Comparison of ENCODE assay signal across 28 cellular contexts in the genomic region with DNA sequence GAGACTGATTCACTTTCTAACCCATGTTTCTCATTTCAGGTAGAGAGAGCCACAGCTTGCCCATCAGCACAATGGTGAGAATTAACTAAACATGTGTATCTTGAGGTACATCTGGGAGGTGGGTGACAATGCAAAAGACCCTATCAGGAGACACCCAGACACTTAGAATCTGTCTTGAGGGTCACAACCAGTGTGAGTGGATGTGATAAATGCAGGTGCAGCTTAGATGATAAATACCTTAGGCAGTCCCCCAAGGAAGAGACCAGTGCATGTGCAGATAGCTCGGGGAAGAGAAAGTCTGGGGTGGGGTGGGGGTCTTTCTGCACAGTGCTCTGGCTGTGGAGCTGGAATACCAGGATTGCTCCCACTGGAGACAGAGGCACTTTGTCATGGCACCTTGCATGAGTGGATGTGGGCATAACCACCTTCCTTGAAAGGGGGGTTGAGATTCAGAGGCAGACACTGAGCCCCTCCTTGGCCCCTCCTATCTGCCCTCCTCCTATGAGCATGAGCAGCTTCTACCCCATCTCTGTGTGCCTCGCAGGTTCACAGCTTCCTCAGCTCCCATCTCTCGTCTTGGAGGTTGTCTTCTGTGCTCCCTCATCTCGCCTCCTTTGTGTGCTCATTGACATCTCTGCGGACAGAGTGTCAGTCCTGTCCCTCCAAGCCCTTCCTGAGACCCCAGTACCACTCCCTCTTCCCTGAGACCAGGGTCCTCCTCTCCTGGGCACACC.
"Had no signal": no experiment of that assay in that cellular context is flagged by ENCODE, and none has a peak within 500 bp of the region (broad histone marks: within the 10 kb centered on the region; RNA-seq: fewer than 3 reads in every experiment).

No MANE protein-coding gene starts in this region.

- H3K4me1 ChIP-seq: left lung, lower lobe of right lung, stomach, testis, thyroid gland, transverse colon, upper lobe of left lung had no signal

- H3K27ac ChIP-seq: left lung, lower lobe of right lung, neutrophil, ovary, skin epidermis, stomach, testis, thyroid gland, transverse colon, upper lobe of left lung had no signal

- ATAC-seq: left colon; left lung; lower lobe of right lung; naive thymus-derived CD8-positive, alpha-beta T cell; right cardiac atrium; sciatic nerve; stimulated activated naive B cell treated with anti-CD40 and anti-IgM and Interleukin-4, amounts not matched to agents 10 μg/mL and 1 μg/mL and 100 μg/mL, for 72 hours; stimulated activated naive CD8-positive, alpha-beta T cell treated with anti-CD3 and anti-CD28 coated beads, Interleukin-15, Interleukin-2, amounts not matched to agents 100 U/mL and 50 U/mL, for 24 hours had no signal

- H3K9me3 ChIP-seq: left lung, lower lobe of right lung, neutrophil, ovary, testis, thyroid gland, transverse colon, upper lobe of left lung had no signal

- DNase-seq: hippocampal formation; kidney; left colon; left lung; lower lobe of right lung; mammary epithelial cell; mesenchymal stem cell; naive thymus-derived CD8-positive, alpha-beta T cell; occipital lobe; ovary; right cardiac atrium; stimulated activated CD4-positive, alpha-beta T cell treated with anti-CD3 and anti-CD28 coated beads, Interleukin-12 subunit alpha, Interleukin-12 subunit beta, amount 100 ng/mL, for 4 hours; stimulated activated CD4-positive, alpha-beta T cell treated with anti-CD3 and anti-CD28 coated beads, Interleukin-15, amount 100 ng/mL, for 24 hours; stimulated activated CD4-positive, alpha-beta T cell treated with anti-CD3 and anti-CD28 coated beads, Interleukin-2, amount 100 ng/mL, for 24 hours; stimulated activated CD4-positive, alpha-beta T cell treated with anti-CD3 and anti-CD28 coated beads, Interleukin-4, amount 100 ng/mL, for 1 hour; stimulated activated naive B cell treated with anti-CD40 and anti-IgM and Interleukin-4, amounts not matched to agents 10 μg/mL and 1 μg/mL and 100 μg/mL, for 72 hours; stimulated activated naive CD8-positive, alpha-beta T cell treated with anti-CD3 and anti-CD28 coated beads, Interleukin-15, Interleukin-2, amounts not matched to agents 100 U/mL and 50 U/mL, for 24 hours; stomach; testis; thyroid gland; transverse colon; upper lobe of left lung had no signal

- H3K9me3 Mint-ChIP-seq: nephron; neural crest cell; stimulated activated naive B cell treated with anti-CD40 and anti-IgM and Interleukin-4, amounts not matched to agents 10 μg/mL and 1 μg/mL and 100 μg/mL, for 72 hours had no signal

- H3K36me3 ChIP-seq: left lung, lower lobe of right lung, neutrophil, ovary, stomach, thyroid gland, transverse colon, upper lobe of left lung had no signal

- H3K4me3 Mint-ChIP-seq: naive thymus-derived CD8-positive, alpha-beta T cell; nephron; neural crest cell; stimulated activated naive B cell treated with anti-CD40 and anti-IgM and Interleukin-4, amounts not matched to agents 10 μg/mL and 1 μg/mL and 100 μg/mL, for 72 hours had no signal

- H3K27me3 ChIP-seq: neutrophil, ovary, testis, thyroid gland, transverse colon, upper lobe of left lung had no signal

- H3K36me3 Mint-ChIP-seq: naive thymus-derived CD8-positive, alpha-beta T cell; stimulated activated naive B cell treated with anti-CD40 and anti-IgM and Interleukin-4, amounts not matched to agents 10 μg/mL and 1 μg/mL and 100 μg/mL, for 72 hours had no signal

- H3K27me3 Mint-ChIP-seq: stimulated activated naive B cell treated with anti-CD40 and anti-IgM and Interleukin-4, amounts not matched to agents 10 μg/mL and 1 μg/mL and 100 μg/mL, for 72 hours had no signal

- H3K27ac Mint-ChIP-seq: naive thymus-derived CD8-positive, alpha-beta T cell; nephron; progenitor cell of endocrine pancreas; stimulated activated naive B cell treated with anti-CD40 and anti-IgM and Interleukin-4, amounts not matched to agents 10 μg/mL and 1 μg/mL and 100 μg/mL, for 72 hours had no signal

- H3K4me3 ChIP-seq: left lung, lower lobe of right lung, ovary, skin epidermis, stomach, testis, thyroid gland, transverse colon, upper lobe of left lung had no signal

- H3K4me1 Mint-ChIP-seq: naive thymus-derived CD8-positive, alpha-beta T cell; nephron; stimulated activated naive B cell treated with anti-CD40 and anti-IgM and Interleukin-4, amounts not matched to agents 10 μg/mL and 1 μg/mL and 100 μg/mL, for 72 hours had no signal
